Comparison of ENCODE assay signal across 8 cellular contexts in the genomic region with DNA sequence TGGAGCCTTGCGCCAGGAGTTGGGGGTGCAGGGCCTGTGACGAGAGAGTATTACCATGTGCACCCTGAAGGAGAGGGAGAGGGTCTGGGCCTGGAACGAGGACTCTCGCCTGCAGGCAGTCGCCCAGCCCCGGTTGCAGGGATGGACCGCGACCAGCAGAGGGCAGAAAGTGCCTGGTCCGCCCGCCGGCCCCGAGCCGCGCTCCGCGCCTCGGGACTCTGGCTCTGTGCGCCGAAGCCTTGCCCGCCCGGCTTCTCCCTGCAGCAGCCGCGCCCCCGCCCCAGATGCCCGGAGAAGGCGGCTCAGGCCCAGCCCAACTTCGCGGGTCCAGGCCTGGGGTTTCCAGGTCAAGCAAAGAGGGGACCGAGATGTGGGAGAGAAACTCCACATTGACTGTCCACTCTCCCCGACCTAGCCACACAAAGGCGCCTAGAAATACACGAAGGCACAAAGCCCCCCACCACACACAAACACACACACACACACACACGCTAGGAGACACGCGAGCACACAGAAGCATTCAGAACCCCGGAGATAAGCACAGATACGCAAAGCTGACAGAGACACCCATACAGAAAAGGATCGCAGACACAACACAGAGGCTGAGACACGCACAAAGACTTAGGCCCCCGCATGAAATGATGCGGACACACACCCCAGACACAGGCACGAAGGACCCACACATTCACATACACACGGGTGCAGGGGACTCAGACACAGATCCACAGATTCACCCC. TPM values are rescaled to one million over a fixed set of nuclear protein-coding genes. Genes with fewer than 3 reads are reported as not detected.
DNase-seq lines count a peak whose midpoint lies in the region; ATAC-seq and TF ChIP-seq lines count a peak whose summit lies in the region.

No MANE protein-coding gene starts in this region.

- peaks cover 7% of the 10 kb centered on the region for H3K36me3 Mint-ChIP-seq in activated CD4-positive, alpha-beta memory T cell treated with anti-CD3 and anti-CD28 coated beads, Interleukin-2, amount 10 ng/mL, durations not matched to agents 7 days and 5 days (ENCODE audit: low read depth)

- no peaks in the 10 kb centered on the region for H3K36me3 ChIP-seq in lung (ENCODE audit: control insufficient read depth in 2 of 2, insufficient read depth in 2 of 2, low read length in 2 of 2)

- CTCF ChIA-PET in activated CD4-positive, alpha-beta memory T cell treated with anti-CD3 and anti-CD28 coated beads, Interleukin-2, amount 10 ng/mL, durations not matched to agents 7 days and 5 days (lab: Charles Lee), result interaction anchor here (1.1 to 3.9 kb wide), 2 partner anchors 18 to 78 kb away, joined by 4 to 16 read pairs; no protein-coding TSS in a partner anchor

- H3K4me3 ChIP-seq in dorsolateral prefrontal cortex (peak overlapping the region in 39 of 59 donors; percentile 7 to 54 (median 31)), lung (no peak overlapping the region)

- peak overlapping the region; percentile 3 for H3K27ac Mint-ChIP-seq in activated CD4-positive, alpha-beta memory T cell treated with anti-CD3 and anti-CD28 coated beads, Interleukin-2, amount 10 ng/mL, durations not matched to agents 7 days and 5 days

- WGBS in lung, 2 donors, result 2 to 3% methylated on average over 29 to 43 of the region's 43 CpGs

- TF ChIP-seq CTCF in GM20000 (IDR thresholded peaks at IDR 0.05; ENCODE audit: extremely low read depth, missing control alignments) (peak; percentile 81), dorsolateral prefrontal cortex (IDR thresholded peaks at IDR 0.05 in 54 of 56, conservative IDR thresholded peaks at IDR 0.05 in 2 of 56; ENCODE audit: low read depth in 1 of 56, partially characterized antibody in 56 of 56) (peak in 55 of 56 donors; percentile 48 to 90 (median 79)), lung (IDR thresholded peaks at IDR 0.05; ENCODE audit: control extremely low read depth, extremely low read depth) (peak; percentile 40)

- H3K27me3 Mint-ChIP-seq in activated CD4-positive, alpha-beta memory T cell treated with anti-CD3 and anti-CD28 coated beads, Interleukin-2, amount 10 ng/mL, durations not matched to agents 7 days and 5 days, result peaks cover 73% of the 10 kb centered on the region

- ATAC-seq in lung (ENCODE audit: insufficient read depth, low FRiP score), result peak; percentile 79
- no peak for ATAC-seq in GM19324 (IDR thresholded peaks at IDR 0.05; ENCODE audit: low FRiP score, unreplicated experiment)

- DNase-seq in AG08395 (ENCODE audit: low spot score) (peak; percentile 89), GM20000 (ENCODE audit: low spot score) (peak; percentile 93), NCI-H345 treated with DMSO at 0.1 percent for 48 hours (lab: John Stamatoyannopoulos, UW; ENCODE audit: unreplicated experiment) (peak; percentile 62), dorsolateral prefrontal cortex (peak; percentile 39 to 82 (median 58)), lung (ENCODE audit: low spot score) (peak; percentile 74)
- DNase-seq in activated CD4-positive, alpha-beta memory T cell treated with anti-CD3 and anti-CD28 coated beads, Interleukin-2, amount 10 ng/mL, durations not matched to agents 7 days and 5 days, result peak; percentile 73
- peak; percentile 47 for DNase-seq in stimulated activated CD8-positive, alpha-beta memory T cell treated with anti-CD3 and anti-CD28 coated beads, Interleukin-12 subunit alpha, Interleukin-12 subunit beta, amount 100 ng/mL, for 24 hours (ENCODE audit: extremely low read depth)

- H3K27ac ChIP-seq in dorsolateral prefrontal cortex (no peak overlapping the region), lung (ENCODE audit: low read depth in 1 of 2, low read length in 1 of 2) (no peak overlapping the region)

- H3K4me1 ChIP-seq in lung (ENCODE audit: control insufficient read depth in 2 of 2, insufficient read depth in 2 of 2, low read length in 2 of 2), result peaks cover 0 to 25% of the 10 kb centered on the region in 2 donors

- POLR2A ChIA-PET in activated CD4-positive, alpha-beta memory T cell treated with anti-CD3 and anti-CD28 coated beads, Interleukin-2, amount 10 ng/mL, durations not matched to agents 7 days and 5 days (lab: Charles Lee), result interaction anchor here (1.1 kb wide), 1 partner anchor 78 kb away, joined by 3 read pairs; no protein-coding TSS in a partner anchor

- intact Hi-C loops in dorsolateral prefrontal cortex (cut with DNase I), result loop anchor here in 1 of 2 donors (2.0 kb wide), 1 partner anchor 79 kb away; no protein-coding TSS in a partner anchor

- peaks cover 22% of the 10 kb centered on the region for H3K4me1 Mint-ChIP-seq in activated CD4-positive, alpha-beta memory T cell treated with anti-CD3 and anti-CD28 coated beads, Interleukin-2, amount 10 ng/mL, durations not matched to agents 7 days and 5 days

- no peaks in the 10 kb centered on the region for H3K9me3 Mint-ChIP-seq in activated CD4-positive, alpha-beta memory T cell treated with anti-CD3 and anti-CD28 coated beads, Interleukin-2, amount 10 ng/mL, durations not matched to agents 7 days and 5 days

- H3K9me3 ChIP-seq in lung (ENCODE audit: control insufficient read depth in 2 of 2, insufficient read depth in 1 of 2, low read length in 1 of 2), result peaks cover 0 to 6% of the 10 kb centered on the region in 2 donors

- H3K4me3 Mint-ChIP-seq in activated CD4-positive, alpha-beta memory T cell treated with anti-CD3 and anti-CD28 coated beads, Interleukin-2, amount 10 ng/mL, durations not matched to agents 7 days and 5 days, result peak overlapping the region; percentile 3

- H3K27me3 ChIP-seq in dorsolateral prefrontal cortex (peaks cover 10 to 73% (median 62%) of the 10 kb centered on the region in 45 donors), lung (ENCODE audit: control insufficient read depth, insufficient read depth) (peaks cover 17% of the 10 kb centered on the region)

RNA-seq across cellular contexts. Expression of a gene that starts 2.0 kb away (rescaled TPM):
- total RNA-seq in activated CD4-positive, alpha-beta memory T cell treated with anti-CD3 and anti-CD28 coated beads, Interleukin-2, amount 10 ng/mL, durations not matched to agents 7 days and 5 days, result not detected
- total RNA-seq in dorsolateral prefrontal cortex, result under 1 TPM in 12 of 120 experiments, not detected in 108; 0.06 to 0.70 (median 0.18) TPM
- total RNA-seq in lung, result under 1 TPM; 0.14 to 0.77 TPM
- under 1 TPM; under 0.01 to 0.06 TPM for polyA plus RNA-seq in lung
